In the genomic region with DNA sequence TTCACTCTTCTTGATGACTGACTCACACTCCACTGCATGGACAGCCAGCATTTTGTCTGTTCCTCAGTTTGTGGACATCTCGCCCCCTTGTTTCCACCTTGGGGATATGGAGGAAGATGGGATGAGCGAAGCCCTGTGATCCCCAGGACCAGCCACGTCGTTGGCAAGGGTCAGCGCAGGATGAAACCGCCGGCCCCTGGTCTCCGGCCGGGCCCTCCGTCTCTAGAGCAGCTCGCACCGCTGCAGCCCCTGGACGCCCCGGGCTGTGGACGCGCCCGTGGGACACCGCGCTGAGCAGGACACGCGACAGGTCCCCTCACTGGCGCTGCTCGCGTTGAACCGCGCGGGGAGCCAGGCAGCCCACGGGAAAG, we compare ENCODE assay signal across 8 cellular contexts. TPM values are rescaled to one million over a fixed set of nuclear protein-coding genes. Genes with fewer than 3 reads are reported as not detected.
DNase-seq lines count a peak whose midpoint lies in the region; ATAC-seq and TF ChIP-seq lines count a peak whose summit lies in the region.

No MANE protein-coding gene starts in this region.

- peak overlapping the region; percentile 43 to 99 (median 85) for H3K4me3 ChIP-seq in Peyer's patch
- H3K4me3 ChIP-seq in epithelial cell of proximal tubule (ENCODE audit: low read depth, low read length), result peak overlapping the region; percentile 88
- peak overlapping the region; percentile 93 for H3K4me3 ChIP-seq in neural cell (ENCODE audit: low read length)

- DNase-seq in Peyer's patch, result no peak
- DNase-seq in epithelial cell of proximal tubule (ENCODE audit: low read depth), result no peak
- no peak for DNase-seq in NCI-H226
- no peak for DNase-seq in NCI-H2196 treated with DMSO at 0.1 percent for 48 hours (lab: John Stamatoyannopoulos, UW; ENCODE audit: unreplicated experiment)
- no peak for DNase-seq in stimulated activated CD4-positive, alpha-beta T cell treated with anti-CD3 and anti-CD28 coated beads, Interleukin-1b, Interleukin-23, amount 100 ng/mL, for 48 hours

- TF ChIP-seq CTCF in Peyer's patch (IDR thresholded peaks at IDR 0.05) (no peak), epithelial cell of proximal tubule (conservative IDR thresholded peaks at IDR 0.05; ENCODE audit: low read depth, low read length) (no peak), neural cell (IDR thresholded peaks at IDR 0.05; ENCODE audit: poor library complexity, severe bottlenecking) (peak; percentile 24)

- peaks cover 23% of the 10 kb centered on the region for H3K79me2 ChIP-seq in neural cell (replicated peaks; ENCODE audit: insufficient read depth, low read length)

- no peaks in the 10 kb centered on the region for H3K27me3 ChIP-seq in Peyer's patch
- H3K27me3 ChIP-seq in neural cell (ENCODE audit: insufficient read depth, low read depth, low read length), result no peaks in the 10 kb centered on the region

- no peak for TF ChIP-seq POLR2A in Peyer's patch (IDR thresholded peaks at IDR 0.05)

- no peak for TF ChIP-seq EP300 in neural cell (conservative IDR thresholded peaks at IDR 0.05; ENCODE audit: poor library complexity, severe bottlenecking)

- no peaks in the 10 kb centered on the region for H3K9me3 ChIP-seq in Peyer's patch
- H3K9me3 ChIP-seq in neural cell (ENCODE audit: low read length), result no peaks in the 10 kb centered on the region

- peak overlapping the region; percentile 71 for H3K4me2 ChIP-seq in neural cell (ENCODE audit: low read length)

- H3F3A ChIP-seq in neural cell (ENCODE audit: insufficient read depth, low read length, poor library complexity, severe bottlenecking), result no peaks in the 10 kb centered on the region

- peak overlapping the region; percentile 66 for H3K9ac ChIP-seq in neural cell (ENCODE audit: low read length)

- H3K36me3 ChIP-seq in Peyer's patch, result peaks cover 0 to 10% (median 0%) of the 10 kb centered on the region in 3 donors
- H3K36me3 ChIP-seq in neural cell (ENCODE audit: insufficient read depth, low read length), result no peaks in the 10 kb centered on the region

- peaks cover 0 to 23% (median 5%) of the 10 kb centered on the region in 4 donors for H3K4me1 ChIP-seq in Peyer's patch

- peak overlapping the region; percentile 47 to 95 (median 84) for H3K27ac ChIP-seq in Peyer's patch
- H3K27ac ChIP-seq in neural cell (ENCODE audit: low read length), result peak overlapping the region; percentile 56

- H3K9me2 ChIP-seq in neural cell (ENCODE audit: insufficient read depth, low read length), result no peaks in the 10 kb centered on the region

- no peak for TF ChIP-seq RAD21 in neural cell (conservative IDR thresholded peaks at IDR 0.05)

- H4K20me1 ChIP-seq in neural cell (ENCODE audit: insufficient read depth), result no peaks in the 10 kb centered on the region

- H2AFZ ChIP-seq in neural cell (ENCODE audit: low read depth, low read length), result peak overlapping the region; percentile 53

- ATAC-seq in GM18517 (IDR thresholded peaks at IDR 0.05; ENCODE audit: unreplicated experiment) (peak; percentile 27), HG02642 (IDR thresholded peaks at IDR 0.05; ENCODE audit: poor library complexity, unreplicated experiment) (peak; percentile 32)

TF ChIP-seq in neural cell, 6 proteins besides CTCF, POLR2A, EP300 and RAD21:
- no peak for TF ChIP-seq SMC3 (conservative IDR thresholded peaks at IDR 0.05; ENCODE audit: poor library complexity)
- TF ChIP-seq EZH2 (IDR thresholded peaks at IDR 0.05; ENCODE audit: borderline replicate concordance, insufficient read depth, low read length, poor library complexity, severe bottlenecking), result no peak
- no peak for TF ChIP-seq POLR2AphosphoS5 (IDR thresholded peaks at IDR 0.05)
- TF ChIP-seq MXI1 (conservative IDR thresholded peaks at IDR 0.05; ENCODE audit: poor library complexity, severe bottlenecking), result no peak
- no peak for TF ChIP-seq TAF1 (IDR thresholded peaks at IDR 0.05; ENCODE audit: low read depth)
- TF ChIP-seq REST (IDR thresholded peaks at IDR 0.05; ENCODE audit: borderline replicate concordance), result no peak

RNA-seq across cellular contexts. Expression of gene ZC3H18, which starts 0.6 kb away (rescaled TPM):
- total RNA-seq in Peyer's patch (10 to 100 TPM; 22.8 to 47.0 (median 32.9) TPM), epithelial cell of proximal tubule (18.3 and 19.2 TPM in 2 replicates)
- polyA plus RNA-seq in neural cell, result 12.8 and 17.5 TPM in 2 replicates
- 20.9 and 23.2 TPM in 2 replicates for polyA minus RNA-seq in neural cell
